ENCODE assay signal across 16 cellular contexts in the genomic region with DNA sequence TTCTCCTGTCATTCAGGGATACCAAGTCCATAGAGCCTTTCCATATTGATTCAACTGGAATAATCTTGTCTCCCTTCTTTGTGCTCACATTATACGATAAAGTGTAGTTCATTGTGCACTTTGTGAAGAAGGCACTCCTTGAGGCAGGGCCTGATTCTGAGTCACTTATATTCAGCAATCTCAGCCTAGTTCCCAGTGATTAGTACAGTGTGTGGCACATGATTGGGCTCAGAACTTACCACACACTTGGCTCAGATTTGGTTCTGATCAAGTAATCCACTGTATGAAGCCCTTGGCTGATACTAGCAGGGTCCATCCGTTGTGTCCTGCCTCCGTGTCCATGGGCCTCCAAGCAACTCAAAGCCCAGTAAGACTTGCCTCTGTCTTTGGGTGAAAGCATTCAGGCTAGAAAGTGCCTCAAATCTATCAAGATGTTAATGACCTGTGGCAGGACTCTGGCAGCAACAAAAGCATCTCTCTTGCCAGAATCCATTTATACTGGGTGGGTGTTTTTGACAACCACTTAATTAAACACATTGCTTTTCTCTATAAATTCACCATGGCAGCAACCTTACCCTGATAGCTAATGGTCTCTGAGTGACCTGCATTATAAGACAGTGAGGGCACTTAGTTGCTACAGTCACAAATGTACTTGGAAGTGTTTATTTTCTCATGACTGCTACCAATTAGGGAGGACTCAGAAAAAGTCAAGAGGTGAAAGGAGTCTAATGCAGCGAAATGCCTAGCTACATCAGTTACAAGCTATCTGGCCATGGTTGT. TPM values are rescaled to one million over a fixed set of nuclear protein-coding genes. Genes with fewer than 3 reads are reported as not detected.
"Had no signal": no experiment of that assay in that cellular context is flagged by ENCODE, and none has a peak within 500 bp of the region (broad histone marks: within the 10 kb centered on the region; RNA-seq: fewer than 3 reads in every experiment).

No MANE protein-coding gene starts in this region.

- DNase-seq: activated CD4-positive, CD25-positive, alpha-beta regulatory T cell; activated effector memory CD4-positive, alpha-beta T cell treated with Interleukin-2 at 50 U/mL for 16 hours; activated T-cell treated with anti-CD3 and anti-CD28 coated beads, Interleukin-2, amount 50 U/mL, for 1 hour; amniotic stem cell; effector memory CD8-positive, alpha-beta T cell; left ventricle myocardium superior; mesenchymal stem cell; pancreas; stimulated activated CD4-positive, alpha-beta T cell treated with anti-CD3 and anti-CD28 coated beads, Interleukin-15, amount 100 ng/mL, for 24 hours; stimulated activated CD4-positive, alpha-beta T cell treated with anti-CD3 and anti-CD28 coated beads, Interleukin-4, amount 100 ng/mL, for 4 hours; stomach had no signal

- H3K27ac Mint-ChIP-seq: activated naive CD4-positive, alpha-beta T cell treated with anti-CD3 and anti-CD28 coated beads, Interleukin-2, amount 50 U/mL, for 24 hours; brain; neural progenitor cell had no signal

- H3K4me1 Mint-ChIP-seq: activated naive CD4-positive, alpha-beta T cell treated with anti-CD3 and anti-CD28 coated beads, Interleukin-2, amount 50 U/mL, for 24 hours; brain had no signal

- H3K36me3 Mint-ChIP-seq: activated naive CD4-positive, alpha-beta T cell treated with anti-CD3 and anti-CD28 coated beads, Interleukin-2, amount 50 U/mL, for 24 hours; brain; neural progenitor cell had no signal

- H3K9me3 Mint-ChIP-seq: activated naive CD4-positive, alpha-beta T cell treated with anti-CD3 and anti-CD28 coated beads, Interleukin-2, amount 50 U/mL, for 24 hours; effector memory CD8-positive, alpha-beta T cell; neural progenitor cell had no signal

- H3K4me3 Mint-ChIP-seq: activated naive CD4-positive, alpha-beta T cell treated with anti-CD3 and anti-CD28 coated beads, Interleukin-2, amount 50 U/mL, for 24 hours; brain; effector memory CD8-positive, alpha-beta T cell; neural progenitor cell had no signal

- H3K27me3 Mint-ChIP-seq: activated naive CD4-positive, alpha-beta T cell treated with anti-CD3 and anti-CD28 coated beads, Interleukin-2, amount 50 U/mL, for 24 hours; effector memory CD8-positive, alpha-beta T cell had no signal

- ATAC-seq: effector memory CD8-positive, alpha-beta T cell; left ventricle myocardium superior had no signal

- H3K4me3 ChIP-seq: neural progenitor cell, pancreas, stomach, thoracic aorta had no signal

RNA-seq across cellular contexts. Expression of a gene that starts 51.3 kb away (rescaled TPM):
- total RNA-seq: epithelial cell of proximal tubule had no signal
